ENCODE assay signal across 34 cellular contexts in the genomic region with DNA sequence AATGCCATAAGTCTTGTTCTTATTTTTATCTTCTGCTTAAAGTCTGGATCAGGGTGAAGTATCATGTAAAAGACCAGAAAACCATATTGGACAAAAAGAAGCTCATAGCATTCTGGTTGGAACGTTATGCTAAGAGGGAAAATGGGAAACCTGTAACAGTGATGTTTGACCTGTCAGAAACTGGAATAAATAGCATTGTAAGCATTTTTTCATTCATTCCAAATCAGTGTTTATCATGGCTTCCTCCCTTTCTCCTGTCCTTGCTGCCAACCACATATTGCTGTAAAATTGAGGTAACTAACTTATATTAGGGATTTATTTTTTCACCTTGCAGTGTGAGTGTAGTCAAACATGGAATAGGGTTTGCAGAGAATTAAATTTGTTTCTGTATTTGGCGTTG.
"Had no signal": no experiment of that assay in that cellular context is flagged by ENCODE, and none has a peak within 500 bp of the region (broad histone marks: within the 10 kb centered on the region; RNA-seq: fewer than 3 reads in every experiment).

No MANE protein-coding gene starts in this region.

- H3K27me3 Mint-ChIP-seq: activated B cell treated with CpG ODN at 0.5 μM for 24 hours; activated CD4-positive, alpha-beta memory T cell treated with anti-CD3 and anti-CD28 coated beads for 36 hours; activated CD4-positive, alpha-beta T cell treated with anti-CD3 and anti-CD28 coated beads, Interleukin-2, amount 10 ng/mL, durations not matched to agents 24 days and 14 days; activated CD8-positive, alpha-beta T cell treated with anti-CD3 and anti-CD28 coated beads for 36 hours; activated naive CD8-positive, alpha-beta T cell treated with anti-CD3 and anti-CD28 coated beads for 36 hours; activated T-helper 17 cell treated with anti-CD3 and anti-CD28 coated beads, Interleukin-2, amount 50 U/mL, for 72 hours had no signal

- H3K27ac ChIP-seq: adrenal gland, body of pancreas, brain microvascular endothelial cell, breast epithelium, VCaP had no signal

- H3K9me3 Mint-ChIP-seq: activated B cell treated with CpG ODN at 0.5 μM for 24 hours; activated CD4-positive, alpha-beta memory T cell treated with anti-CD3 and anti-CD28 coated beads for 36 hours; activated CD4-positive, alpha-beta T cell treated with anti-CD3 and anti-CD28 coated beads, Interleukin-2, amount 10 ng/mL, durations not matched to agents 24 days and 14 days; activated CD8-positive, alpha-beta T cell treated with anti-CD3 and anti-CD28 coated beads for 36 hours; activated naive CD4-positive, alpha-beta T cell treated with anti-CD3 and anti-CD28 coated beads for 36 hours; activated naive CD4-positive, alpha-beta T cell treated with anti-CD3 and anti-CD28 coated beads, Interleukin-2, amount 50 U/mL, for 72 hours; activated naive CD8-positive, alpha-beta T cell treated with anti-CD3 and anti-CD28 coated beads for 36 hours; activated T-cell treated with anti-CD3 and anti-CD28 coated beads, Interleukin-2, amount 50 U/mL, for 4 hours; activated T-cell treated with anti-CD3 and anti-CD28 coated beads, Interleukin-2, amount 50 U/mL, for 72 hours; activated T-helper 1 cell treated with anti-CD3 and anti-CD28 coated beads, Interleukin-12 subunit alpha, Interleukin-12 subunit beta, Interleukin-2, Interleukin-4 antibody, amounts not matched to agents 30 ng/mL and 10 ng/mL and 1 ng/mL, durations not matched to agents 14 hours and 24 hours and 36 hours; activated T-helper 17 cell treated with anti-CD3 and anti-CD28 coated beads, Interleukin-2, amount 50 U/mL, for 72 hours; T-helper 2 cell treated with Interferon-gamma antibody and Interleukin-4, amounts not matched to agents 5 μg/mL and 100 μg/mL, for 36 hours had no signal

- H3K27ac Mint-ChIP-seq: activated CD4-positive, alpha-beta memory T cell treated with anti-CD3 and anti-CD28 coated beads for 36 hours; activated naive CD4-positive, alpha-beta T cell treated with anti-CD3 and anti-CD28 coated beads for 36 hours; activated naive CD8-positive, alpha-beta T cell treated with anti-CD3 and anti-CD28 coated beads for 36 hours; activated T-helper 1 cell treated with anti-CD3 and anti-CD28 coated beads, Interleukin-12 subunit alpha, Interleukin-12 subunit beta, Interleukin-2, Interleukin-4 antibody, amounts not matched to agents 30 ng/mL and 10 ng/mL and 1 ng/mL, durations not matched to agents 14 hours and 24 hours and 36 hours; T-helper 2 cell treated with Interferon-gamma antibody and Interleukin-4, amounts not matched to agents 5 μg/mL and 100 μg/mL, for 36 hours had no signal

- ATAC-seq: activated CD8-positive, alpha-beta T cell treated with anti-CD3 and anti-CD28 coated beads for 36 hours; activated naive CD4-positive, alpha-beta T cell treated with anti-CD3 and anti-CD28 coated beads, Interleukin-2, amount 50 U/mL, for 72 hours; activated T-cell treated with anti-CD3 and anti-CD28 coated beads, Interleukin-2, amount 50 U/mL, for 4 hours; activated T-cell treated with anti-CD3 and anti-CD28 coated beads, Interleukin-2, amount 50 U/mL, for 72 hours; activated T-helper 17 cell treated with anti-CD3 and anti-CD28 coated beads, Interleukin-2, amount 50 U/mL, for 72 hours; body of pancreas had no signal

- FAIRE-seq: TTC549 had no signal

- H3K4me1 ChIP-seq: adrenal gland, body of pancreas, breast epithelium had no signal

- H3K27me3 ChIP-seq: adrenal gland, body of pancreas, brain microvascular endothelial cell had no signal

- H3K4me3 ChIP-seq: adrenal gland, body of pancreas, breast epithelium had no signal

- H3K9me3 ChIP-seq: adrenal gland, body of pancreas, breast epithelium had no signal

- H3K36me3 ChIP-seq: adrenal gland, brain microvascular endothelial cell, breast epithelium had no signal

- DNase-seq: activated B cell treated with CpG ODN at 0.5 μM for 24 hours; activated CD4-positive, alpha-beta memory T cell treated with anti-CD3 and anti-CD28 coated beads for 36 hours; activated CD4-positive, alpha-beta T cell treated with anti-CD3 and anti-CD28 coated beads for 4 hours; activated CD4-positive, alpha-beta T cell treated with anti-CD3 and anti-CD28 coated beads, Interleukin-2, amount 10 ng/mL, durations not matched to agents 24 days and 14 days; activated CD4-positive, alpha-beta T cell treated with anti-CD3 and anti-CD28 coated beads, Interleukin-2, amount 50 U/mL, for 1 hour; activated CD4-positive, alpha-beta T cell treated with anti-CD3 and anti-CD28 coated beads, Interleukin-2, amount 50 U/mL, for 4 hours; activated CD4-positive, CD25-positive, alpha-beta regulatory T cell treated with anti-CD3 and anti-CD28 coated beads, Interleukin-2, amount 50 U/mL, for 72 hours; activated CD8-positive, alpha-beta memory T cell treated with anti-CD3 and anti-CD28 coated beads, Interleukin-2, amount 50 U/mL, for 4 hours; activated CD8-positive, alpha-beta T cell treated with anti-CD3 and anti-CD28 coated beads for 36 hours; activated effector memory CD4-positive, alpha-beta T cell treated with anti-CD3 and anti-CD28 coated beads, Interleukin-2, amount 50 U/mL, for 16 hours; activated gamma-delta T cell treated with Interleukin-2 at 50 U/mL for 16 hours; activated naive CD4-positive, alpha-beta T cell; activated naive CD4-positive, alpha-beta T cell treated with anti-CD3 and anti-CD28 coated beads for 36 hours; activated naive CD4-positive, alpha-beta T cell treated with anti-CD3 and anti-CD28 coated beads, Interleukin-2, amount 50 U/mL, for 16 hours; activated naive CD8-positive, alpha-beta T cell treated with anti-CD3 and anti-CD28 coated beads for 36 hours; activated T-cell treated with anti-CD3 and anti-CD28 coated beads for 4 hours; activated T-cell treated with anti-CD3 and anti-CD28 coated beads, Interleukin-2, amount 50 U/mL, for 1 hour; activated T-cell treated with anti-CD3 and anti-CD28 coated beads, Interleukin-2, amount 50 U/mL, for 4 hours; activated T-cell treated with anti-CD3 and anti-CD28 coated beads, Interleukin-2, amount 50 U/mL, for 72 hours; adrenal gland; amniotic stem cell; aorta; body of pancreas; brain microvascular endothelial cell; central memory CD4-positive, alpha-beta T cell; T-helper 2 cell; T-helper 9 cell had no signal

- H3K4me3 Mint-ChIP-seq: activated B cell treated with CpG ODN at 0.5 μM for 24 hours; activated CD4-positive, alpha-beta memory T cell treated with anti-CD3 and anti-CD28 coated beads for 36 hours; activated CD4-positive, alpha-beta T cell treated with anti-CD3 and anti-CD28 coated beads, Interleukin-2, amount 10 ng/mL, durations not matched to agents 24 days and 14 days; activated CD8-positive, alpha-beta T cell treated with anti-CD3 and anti-CD28 coated beads for 36 hours; activated naive CD4-positive, alpha-beta T cell treated with anti-CD3 and anti-CD28 coated beads for 36 hours; activated naive CD8-positive, alpha-beta T cell treated with anti-CD3 and anti-CD28 coated beads for 36 hours; activated T-cell treated with anti-CD3 and anti-CD28 coated beads, Interleukin-2, amount 50 U/mL, for 4 hours; activated T-cell treated with anti-CD3 and anti-CD28 coated beads, Interleukin-2, amount 50 U/mL, for 72 hours; activated T-helper 1 cell treated with anti-CD3 and anti-CD28 coated beads, Interleukin-12 subunit alpha, Interleukin-12 subunit beta, Interleukin-2, Interleukin-4 antibody, amounts not matched to agents 30 ng/mL and 10 ng/mL and 1 ng/mL, durations not matched to agents 14 hours and 24 hours and 36 hours; activated T-helper 17 cell treated with anti-CD3 and anti-CD28 coated beads, Interleukin-2, amount 50 U/mL, for 72 hours; T-helper 2 cell treated with Interferon-gamma antibody and Interleukin-4, amounts not matched to agents 5 μg/mL and 100 μg/mL, for 36 hours had no signal
